9 cellular contexts compared by ENCODE assay signal in genomic region chr11:15276616-15277015, GRCh38.
A peak's percentile ranks its signal among the peaks of the same experiment; 100 is the strongest.
DNase-seq lines count a peak whose midpoint lies in the region; FAIRE-seq and TF ChIP-seq lines count a peak whose summit lies in the region.
"Had no signal": no experiment of that assay in that cellular context is flagged by ENCODE, and none has a peak within 500 bp of the region (broad histone marks: within the 10 kb centered on the region; RNA-seq: fewer than 3 reads in every experiment).

No MANE protein-coding gene starts in this region.

- H3K4me3 Mint-ChIP-seq in astrocyte (ENCODE audit: unreplicated experiment): no peak overlapping the region
- H3K4me3 Mint-ChIP-seq: T-helper 1 cell treated with Interleukin-12 subunit alpha and Interleukin-12 subunit beta and Interleukin-4 antibody, amounts not matched to agents 30 μg/mL and 1 μg/mL, for 36 hours had no signal

- WGBS in spleen, 5 donors: 33 to 46% (median 41%) methylated on average over 3 of the region's 3 CpGs

- H3K4me1 ChIP-seq in astrocyte (ENCODE audit: insufficient read depth, low read length) (no peaks in the 10 kb centered on the region), spleen (no peaks in the 10 kb centered on the region)

- no peaks in the 10 kb centered on the region for H3K36me3 ChIP-seq in astrocyte (ENCODE audit: insufficient read depth, low read length)
- H3K36me3 ChIP-seq in neural cell (ENCODE audit: insufficient read depth, low read length): no peaks in the 10 kb centered on the region
- H3K36me3 ChIP-seq in spleen: no peaks in the 10 kb centered on the region

- H3K9ac ChIP-seq in astrocyte (ENCODE audit: low read length) (no peak overlapping the region), neural cell (ENCODE audit: low read length) (no peak overlapping the region)

- TF ChIP-seq RAD21 in neural cell (conservative IDR thresholded peaks at IDR 0.05): peak; percentile 85

- H3K9me3 ChIP-seq in astrocyte (ENCODE audit: insufficient read depth, low read depth, low read length) (no peaks in the 10 kb centered on the region), neural cell (ENCODE audit: low read length) (no peaks in the 10 kb centered on the region), spleen (no peaks in the 10 kb centered on the region)

- no peak for TF ChIP-seq POLR2A in NB4 (IDR thresholded peaks at IDR 0.05; ENCODE audit: extremely low read depth, insufficient read length)
- no peak for TF ChIP-seq POLR2A in spleen (IDR thresholded peaks at IDR 0.05)

- H3K27ac Mint-ChIP-seq in astrocyte (ENCODE audit: unreplicated experiment): no peak overlapping the region
- H3K27ac Mint-ChIP-seq: T-helper 1 cell treated with Interleukin-12 subunit alpha and Interleukin-12 subunit beta and Interleukin-4 antibody, amounts not matched to agents 30 μg/mL and 1 μg/mL, for 36 hours had no signal

- no peaks in the 10 kb centered on the region for H3K27me3 Mint-ChIP-seq in astrocyte (ENCODE audit: low read depth, unreplicated experiment)

- in situ Hi-C loops in GM13976 (cut with MboI; ENCODE audit: low sequenced_read_pairs, unreplicated experiment): no loop called here

- no peaks in the 10 kb centered on the region for H3K27me3 ChIP-seq in astrocyte (ENCODE audit: insufficient read depth, low read length)
- H3K27me3 ChIP-seq in neural cell (ENCODE audit: insufficient read depth, low read depth, low read length): no peaks in the 10 kb centered on the region
- no peaks in the 10 kb centered on the region for H3K27me3 ChIP-seq in spleen (replicated peaks in 1 of 7)

- H3K4me3 ChIP-seq in NB4 (ENCODE audit: low read depth, low read length): no peak overlapping the region
- H3K4me3 ChIP-seq in astrocyte (ENCODE audit: insufficient read depth, low read depth, low read length): no peak overlapping the region
- no peak overlapping the region for H3K4me3 ChIP-seq in neural cell (ENCODE audit: low read length)
- no peak overlapping the region for H3K4me3 ChIP-seq in spleen

- H3K36me3 Mint-ChIP-seq in astrocyte (ENCODE audit: low read depth, unreplicated experiment): no peaks in the 10 kb centered on the region

- DNase-seq in ELR (ENCODE audit: low read depth) (peak; percentile 41), NB4 (ENCODE audit: low read depth) (peak; percentile 4), astrocyte (ENCODE audit: low read depth) (no peak), cerebellar nuclear complex (lab: John Stamatoyannopoulos, UW) (no peak), OCI-M2 (lab: John Stamatoyannopoulos, UW; ENCODE audit: unreplicated experiment) (no peak), GM13976 (ENCODE audit: low spot score) (no peak), spleen (no peak)

- H4K20me1 ChIP-seq in astrocyte (ENCODE audit: insufficient read depth, low read length) (no peaks in the 10 kb centered on the region), neural cell (ENCODE audit: insufficient read depth) (no peaks in the 10 kb centered on the region)

- no peak overlapping the region for H2AFZ ChIP-seq in astrocyte (ENCODE audit: low read depth, low read length)
- no peak overlapping the region for H2AFZ ChIP-seq in neural cell (ENCODE audit: low read depth, low read length)

- no peak for FAIRE-seq in astrocyte (lab: Jason Lieb, UNC)

- peaks cover 29% of the 10 kb centered on the region for H3K4me1 Mint-ChIP-seq in astrocyte (ENCODE audit: low read depth, unreplicated experiment)

- no peaks in the 10 kb centered on the region for H3K9me3 Mint-ChIP-seq in astrocyte (ENCODE audit: unreplicated experiment)
- H3K9me3 Mint-ChIP-seq: T-helper 1 cell treated with Interleukin-12 subunit alpha and Interleukin-12 subunit beta and Interleukin-4 antibody, amounts not matched to agents 30 μg/mL and 1 μg/mL, for 36 hours had no signal

- TF ChIP-seq EP300 in neural cell (conservative IDR thresholded peaks at IDR 0.05; ENCODE audit: poor library complexity, severe bottlenecking): no peak

- H3F3A ChIP-seq in neural cell (ENCODE audit: insufficient read depth, low read length, poor library complexity, severe bottlenecking): no peaks in the 10 kb centered on the region

- no peaks in the 10 kb centered on the region for H3K79me2 ChIP-seq in astrocyte (ENCODE audit: insufficient read depth, low read length)
- H3K79me2 ChIP-seq in neural cell (replicated peaks; ENCODE audit: insufficient read depth, low read length): no peaks in the 10 kb centered on the region

- H3K4me2 ChIP-seq in astrocyte (ENCODE audit: low read length) (no peak overlapping the region), neural cell (ENCODE audit: low read length) (no peak overlapping the region)

- no peaks in the 10 kb centered on the region for H3K9me2 ChIP-seq in neural cell (ENCODE audit: insufficient read depth, low read length)

- no peak overlapping the region for H3K27ac ChIP-seq in astrocyte (ENCODE audit: low read depth, low read length)
- no peak overlapping the region for H3K27ac ChIP-seq in neural cell (ENCODE audit: low read length)
- no peak overlapping the region for H3K27ac ChIP-seq in spleen

- TF ChIP-seq CTCF in NB4 (IDR thresholded peaks at IDR 0.05; ENCODE audit: low read depth, low read length): peak; percentile 27
- peak; percentile 26 for TF ChIP-seq CTCF in astrocyte (IDR thresholded peaks at IDR 0.05; ENCODE audit: insufficient read depth, low read depth, low read length)
- TF ChIP-seq CTCF in neural cell (IDR thresholded peaks at IDR 0.05; ENCODE audit: poor library complexity, severe bottlenecking): peak; percentile 80
- TF ChIP-seq CTCF in GM13976 (IDR thresholded peaks at IDR 0.05; ENCODE audit: borderline replicate concordance, control extremely low read depth, extremely low read depth, insufficient read depth, missing control alignments): no peak
- TF ChIP-seq CTCF in spleen (IDR thresholded peaks at IDR 0.05 in 8 of 11, conservative IDR thresholded peaks at IDR 0.05 in 3 of 11): no peak

- intact Hi-C loops in spleen (cut with DNase I; ENCODE audit: low total_unique reads): no loop called here

TF ChIP-seq in neural cell, 6 proteins besides CTCF, POLR2A, EP300 and RAD21:
- TF ChIP-seq MXI1 (conservative IDR thresholded peaks at IDR 0.05; ENCODE audit: poor library complexity, severe bottlenecking) (no peak), REST (IDR thresholded peaks at IDR 0.05; ENCODE audit: borderline replicate concordance) (no peak), SMC3 (conservative IDR thresholded peaks at IDR 0.05; ENCODE audit: poor library complexity) (peak; percentile 86)

Comparison
In these comparisons a context has a peak if more than half of its experiments do, and no peak if none do; other contexts are left out.
1. DNase-seq: peak in ELR (single experiment) and NB4 (single experiment); none in astrocyte (single experiment), cerebellar nuclear complex (0 of 2), OCI-M2 (single experiment), GM13976 (single experiment) and spleen (single experiment).
2. CTCF ChIP-seq: peak in NB4 (single experiment), astrocyte (single experiment) and neural cell (single experiment); none in GM13976 (single experiment) and spleen (0 of 11).